In the genomic region with DNA sequence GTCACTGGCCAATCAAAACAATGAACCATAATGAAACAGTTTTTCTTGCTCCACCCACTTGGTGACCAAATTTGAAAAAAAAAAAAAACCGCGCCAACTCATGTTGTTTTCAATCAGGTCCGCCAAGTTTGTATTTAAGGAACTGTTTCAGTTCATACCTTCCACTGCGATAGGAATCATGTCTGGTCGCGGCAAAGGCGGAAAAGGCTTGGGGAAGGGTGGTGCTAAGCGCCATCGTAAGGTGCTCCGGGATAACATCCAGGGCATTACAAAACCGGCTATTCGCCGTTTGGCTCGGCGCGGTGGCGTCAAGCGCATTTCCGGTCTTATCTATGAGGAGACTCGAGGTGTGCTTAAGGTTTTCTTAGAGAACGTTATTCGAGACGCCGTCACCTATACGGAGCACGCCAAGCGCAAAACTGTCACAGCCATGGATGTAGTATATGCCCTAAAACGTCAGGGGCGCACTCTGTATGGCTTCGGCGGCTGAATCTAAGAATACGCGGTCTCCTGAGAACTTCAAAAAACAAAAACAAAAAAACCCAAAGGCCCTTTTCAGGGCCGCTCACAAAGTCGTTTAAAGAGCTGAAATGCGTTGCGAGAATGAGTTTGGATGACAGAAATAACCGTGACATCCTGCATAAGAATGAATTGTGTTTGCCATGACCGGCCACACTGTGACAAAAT, we compare ENCODE assay signal across 1 cellular context.
A peak's percentile ranks its signal among the peaks of the same experiment; 100 is the strongest.
TF ChIP-seq lines count a peak whose summit lies in the region.

No MANE protein-coding gene starts in this region.

TF ChIP-seq in HepG2, 621 proteins besides CTCF, POLR2A, EP300 and RAD21 (continued from another document and continues in another):
- TF ChIP-seq ZNF468 (CRISPR knock-in tag; IDR thresholded peaks at IDR 0.05) = 0 out of 2 replicates have a peak, but pooled peaks have one; percentile 44
- TF ChIP-seq ATAD3A (CRISPR knock-in tag; IDR thresholded peaks at IDR 0.05) = no peak
- TF ChIP-seq SKI (IDR thresholded peaks at IDR 0.05; ENCODE audit: partially characterized antibody) = no peak
- TF ChIP-seq PAF1 (CRISPR knock-in tag; IDR thresholded peaks at IDR 0.05) = peak; percentile 86; the same call in 1 of the 2 replicates
- peak; percentile 99 for TF ChIP-seq KLF9 (CRISPR knock-in tag; IDR thresholded peaks at IDR 0.05; ENCODE audit: low read depth)
- TF ChIP-seq CENPX (CRISPR knock-in tag; IDR thresholded peaks at IDR 0.05) = no peak
- TF ChIP-seq MYC (CRISPR knock-in tag; IDR thresholded peaks at IDR 0.05; ENCODE audit: borderline replicate concordance) = peak; percentile 82
- peak; percentile 77; the same call in 1 of the 2 replicates for TF ChIP-seq ZNF12 (CRISPR knock-in tag; IDR thresholded peaks at IDR 0.05)
- peak; percentile 71 for TF ChIP-seq ZNF883 (CRISPR knock-in tag; IDR thresholded peaks at IDR 0.05; ENCODE audit: not compliant biosample characterization)
- peak; percentile 60; the same call in 1 of the 2 replicates for TF ChIP-seq ONECUT2 (CRISPR knock-in tag; IDR thresholded peaks at IDR 0.05)
- TF ChIP-seq ZSCAN22 (CRISPR knock-in tag; IDR thresholded peaks at IDR 0.05) = no peak
- TF ChIP-seq, protein P1, sequence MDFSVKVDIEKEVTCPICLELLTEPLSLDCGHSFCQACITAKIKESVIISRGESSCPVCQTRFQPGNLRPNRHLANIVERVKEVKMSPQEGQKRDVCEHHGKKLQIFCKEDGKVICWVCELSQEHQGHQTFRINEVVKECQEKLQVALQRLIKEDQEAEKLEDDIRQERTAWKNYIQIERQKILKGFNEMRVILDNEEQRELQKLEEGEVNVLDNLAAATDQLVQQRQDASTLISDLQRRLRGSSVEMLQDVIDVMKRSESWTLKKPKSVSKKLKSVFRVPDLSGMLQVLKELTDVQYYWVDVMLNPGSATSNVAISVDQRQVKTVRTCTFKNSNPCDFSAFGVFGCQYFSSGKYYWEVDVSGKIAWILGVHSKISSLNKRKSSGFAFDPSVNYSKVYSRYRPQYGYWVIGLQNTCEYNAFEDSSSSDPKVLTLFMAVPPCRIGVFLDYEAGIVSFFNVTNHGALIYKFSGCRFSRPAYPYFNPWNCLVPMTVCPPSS (IDR thresholded peaks at IDR 0.05) = no peak
- TF ChIP-seq, protein P2, sequence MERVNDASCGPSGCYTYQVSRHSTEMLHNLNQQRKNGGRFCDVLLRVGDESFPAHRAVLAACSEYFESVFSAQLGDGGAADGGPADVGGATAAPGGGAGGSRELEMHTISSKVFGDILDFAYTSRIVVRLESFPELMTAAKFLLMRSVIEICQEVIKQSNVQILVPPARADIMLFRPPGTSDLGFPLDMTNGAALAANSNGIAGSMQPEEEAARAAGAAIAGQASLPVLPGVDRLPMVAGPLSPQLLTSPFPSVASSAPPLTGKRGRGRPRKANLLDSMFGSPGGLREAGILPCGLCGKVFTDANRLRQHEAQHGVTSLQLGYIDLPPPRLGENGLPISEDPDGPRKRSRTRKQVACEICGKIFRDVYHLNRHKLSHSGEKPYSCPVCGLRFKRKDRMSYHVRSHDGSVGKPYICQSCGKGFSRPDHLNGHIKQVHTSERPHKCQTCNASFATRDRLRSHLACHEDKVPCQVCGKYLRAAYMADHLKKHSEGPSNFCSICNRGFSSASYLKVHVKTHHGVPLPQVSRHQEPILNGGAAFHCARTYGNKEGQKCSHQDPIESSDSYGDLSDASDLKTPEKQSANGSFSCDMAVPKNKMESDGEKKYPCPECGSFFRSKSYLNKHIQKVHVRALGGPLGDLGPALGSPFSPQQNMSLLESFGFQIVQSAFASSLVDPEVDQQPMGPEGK (CRISPR knock-in tag; IDR thresholded peaks at IDR 0.05) = peak; percentile 44; the same call in 1 of the 2 replicates
- TF ChIP-seq ZBTB1 (CRISPR knock-in tag; IDR thresholded peaks at IDR 0.05; ENCODE audit: borderline replicate concordance) = peak; percentile 78; the same call in 1 of the 2 replicates
- no peak for TF ChIP-seq NFE2L1 (CRISPR knock-in tag; IDR thresholded peaks at IDR 0.05; ENCODE audit: borderline replicate concordance)
- peak; percentile 95 for TF ChIP-seq AGO2 (optimal IDR thresholded peaks at IDR 0.05; ENCODE audit: low read depth, low read length)
- TF ChIP-seq, protein P3, sequence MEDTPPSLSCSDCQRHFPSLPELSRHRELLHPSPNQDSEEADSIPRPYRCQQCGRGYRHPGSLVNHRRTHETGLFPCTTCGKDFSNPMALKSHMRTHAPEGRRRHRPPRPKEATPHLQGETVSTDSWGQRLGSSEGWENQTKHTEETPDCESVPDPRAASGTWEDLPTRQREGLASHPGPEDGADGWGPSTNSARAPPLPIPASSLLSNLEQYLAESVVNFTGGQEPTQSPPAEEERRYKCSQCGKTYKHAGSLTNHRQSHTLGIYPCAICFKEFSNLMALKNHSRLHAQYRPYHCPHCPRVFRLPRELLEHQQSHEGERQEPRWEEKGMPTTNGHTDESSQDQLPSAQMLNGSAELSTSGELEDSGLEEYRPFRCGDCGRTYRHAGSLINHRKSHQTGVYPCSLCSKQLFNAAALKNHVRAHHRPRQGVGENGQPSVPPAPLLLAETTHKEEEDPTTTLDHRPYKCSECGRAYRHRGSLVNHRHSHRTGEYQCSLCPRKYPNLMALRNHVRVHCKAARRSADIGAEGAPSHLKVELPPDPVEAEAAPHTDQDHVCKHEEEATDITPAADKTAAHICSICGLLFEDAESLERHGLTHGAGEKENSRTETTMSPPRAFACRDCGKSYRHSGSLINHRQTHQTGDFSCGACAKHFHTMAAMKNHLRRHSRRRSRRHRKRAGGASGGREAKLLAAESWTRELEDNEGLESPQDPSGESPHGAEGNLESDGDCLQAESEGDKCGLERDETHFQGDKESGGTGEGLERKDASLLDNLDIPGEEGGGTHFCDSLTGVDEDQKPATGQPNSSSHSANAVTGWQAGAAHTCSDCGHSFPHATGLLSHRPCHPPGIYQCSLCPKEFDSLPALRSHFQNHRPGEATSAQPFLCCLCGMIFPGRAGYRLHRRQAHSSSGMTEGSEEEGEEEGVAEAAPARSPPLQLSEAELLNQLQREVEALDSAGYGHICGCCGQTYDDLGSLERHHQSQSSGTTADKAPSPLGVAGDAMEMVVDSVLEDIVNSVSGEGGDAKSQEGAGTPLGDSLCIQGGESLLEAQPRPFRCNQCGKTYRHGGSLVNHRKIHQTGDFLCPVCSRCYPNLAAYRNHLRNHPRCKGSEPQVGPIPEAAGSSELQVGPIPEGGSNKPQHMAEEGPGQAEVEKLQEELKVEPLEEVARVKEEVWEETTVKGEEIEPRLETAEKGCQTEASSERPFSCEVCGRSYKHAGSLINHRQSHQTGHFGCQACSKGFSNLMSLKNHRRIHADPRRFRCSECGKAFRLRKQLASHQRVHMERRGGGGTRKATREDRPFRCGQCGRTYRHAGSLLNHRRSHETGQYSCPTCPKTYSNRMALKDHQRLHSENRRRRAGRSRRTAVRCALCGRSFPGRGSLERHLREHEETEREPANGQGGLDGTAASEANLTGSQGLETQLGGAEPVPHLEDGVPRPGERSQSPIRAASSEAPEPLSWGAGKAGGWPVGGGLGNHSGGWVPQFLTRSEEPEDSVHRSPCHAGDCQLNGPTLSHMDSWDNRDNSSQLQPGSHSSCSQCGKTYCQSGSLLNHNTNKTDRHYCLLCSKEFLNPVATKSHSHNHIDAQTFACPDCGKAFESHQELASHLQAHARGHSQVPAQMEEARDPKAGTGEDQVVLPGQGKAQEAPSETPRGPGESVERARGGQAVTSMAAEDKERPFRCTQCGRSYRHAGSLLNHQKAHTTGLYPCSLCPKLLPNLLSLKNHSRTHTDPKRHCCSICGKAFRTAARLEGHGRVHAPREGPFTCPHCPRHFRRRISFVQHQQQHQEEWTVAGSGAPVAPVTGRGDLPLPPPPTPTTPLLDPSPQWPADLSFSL (CRISPR knock-in tag; IDR thresholded peaks at IDR 0.05) = no peak
- TF ChIP-seq, protein P4, sequence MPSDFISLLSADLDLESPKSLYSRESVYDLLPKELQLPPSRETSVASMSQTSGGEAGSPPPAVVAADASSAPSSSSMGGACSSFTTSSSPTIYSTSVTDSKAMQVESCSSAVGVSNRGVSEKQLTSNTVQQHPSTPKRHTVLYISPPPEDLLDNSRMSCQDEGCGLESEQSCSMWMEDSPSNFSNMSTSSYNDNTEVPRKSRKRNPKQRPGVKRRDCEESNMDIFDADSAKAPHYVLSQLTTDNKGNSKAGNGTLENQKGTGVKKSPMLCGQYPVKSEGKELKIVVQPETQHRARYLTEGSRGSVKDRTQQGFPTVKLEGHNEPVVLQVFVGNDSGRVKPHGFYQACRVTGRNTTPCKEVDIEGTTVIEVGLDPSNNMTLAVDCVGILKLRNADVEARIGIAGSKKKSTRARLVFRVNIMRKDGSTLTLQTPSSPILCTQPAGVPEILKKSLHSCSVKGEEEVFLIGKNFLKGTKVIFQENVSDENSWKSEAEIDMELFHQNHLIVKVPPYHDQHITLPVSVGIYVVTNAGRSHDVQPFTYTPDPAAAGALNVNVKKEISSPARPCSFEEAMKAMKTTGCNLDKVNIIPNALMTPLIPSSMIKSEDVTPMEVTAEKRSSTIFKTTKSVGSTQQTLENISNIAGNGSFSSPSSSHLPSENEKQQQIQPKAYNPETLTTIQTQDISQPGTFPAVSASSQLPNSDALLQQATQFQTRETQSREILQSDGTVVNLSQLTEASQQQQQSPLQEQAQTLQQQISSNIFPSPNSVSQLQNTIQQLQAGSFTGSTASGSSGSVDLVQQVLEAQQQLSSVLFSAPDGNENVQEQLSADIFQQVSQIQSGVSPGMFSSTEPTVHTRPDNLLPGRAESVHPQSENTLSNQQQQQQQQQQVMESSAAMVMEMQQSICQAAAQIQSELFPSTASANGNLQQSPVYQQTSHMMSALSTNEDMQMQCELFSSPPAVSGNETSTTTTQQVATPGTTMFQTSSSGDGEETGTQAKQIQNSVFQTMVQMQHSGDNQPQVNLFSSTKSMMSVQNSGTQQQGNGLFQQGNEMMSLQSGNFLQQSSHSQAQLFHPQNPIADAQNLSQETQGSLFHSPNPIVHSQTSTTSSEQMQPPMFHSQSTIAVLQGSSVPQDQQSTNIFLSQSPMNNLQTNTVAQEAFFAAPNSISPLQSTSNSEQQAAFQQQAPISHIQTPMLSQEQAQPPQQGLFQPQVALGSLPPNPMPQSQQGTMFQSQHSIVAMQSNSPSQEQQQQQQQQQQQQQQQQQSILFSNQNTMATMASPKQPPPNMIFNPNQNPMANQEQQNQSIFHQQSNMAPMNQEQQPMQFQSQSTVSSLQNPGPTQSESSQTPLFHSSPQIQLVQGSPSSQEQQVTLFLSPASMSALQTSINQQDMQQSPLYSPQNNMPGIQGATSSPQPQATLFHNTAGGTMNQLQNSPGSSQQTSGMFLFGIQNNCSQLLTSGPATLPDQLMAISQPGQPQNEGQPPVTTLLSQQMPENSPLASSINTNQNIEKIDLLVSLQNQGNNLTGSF (CRISPR knock-in tag; IDR thresholded peaks at IDR 0.05) = peak; percentile 96
- peak; percentile 84; the same call in 1 of the 2 replicates for TF ChIP-seq NCOA1 (CRISPR knock-in tag; IDR thresholded peaks at IDR 0.05)
- TF ChIP-seq NR0B2 (CRISPR knock-in tag; IDR thresholded peaks at IDR 0.05) = peak; percentile 95
- TF ChIP-seq, protein P5, sequence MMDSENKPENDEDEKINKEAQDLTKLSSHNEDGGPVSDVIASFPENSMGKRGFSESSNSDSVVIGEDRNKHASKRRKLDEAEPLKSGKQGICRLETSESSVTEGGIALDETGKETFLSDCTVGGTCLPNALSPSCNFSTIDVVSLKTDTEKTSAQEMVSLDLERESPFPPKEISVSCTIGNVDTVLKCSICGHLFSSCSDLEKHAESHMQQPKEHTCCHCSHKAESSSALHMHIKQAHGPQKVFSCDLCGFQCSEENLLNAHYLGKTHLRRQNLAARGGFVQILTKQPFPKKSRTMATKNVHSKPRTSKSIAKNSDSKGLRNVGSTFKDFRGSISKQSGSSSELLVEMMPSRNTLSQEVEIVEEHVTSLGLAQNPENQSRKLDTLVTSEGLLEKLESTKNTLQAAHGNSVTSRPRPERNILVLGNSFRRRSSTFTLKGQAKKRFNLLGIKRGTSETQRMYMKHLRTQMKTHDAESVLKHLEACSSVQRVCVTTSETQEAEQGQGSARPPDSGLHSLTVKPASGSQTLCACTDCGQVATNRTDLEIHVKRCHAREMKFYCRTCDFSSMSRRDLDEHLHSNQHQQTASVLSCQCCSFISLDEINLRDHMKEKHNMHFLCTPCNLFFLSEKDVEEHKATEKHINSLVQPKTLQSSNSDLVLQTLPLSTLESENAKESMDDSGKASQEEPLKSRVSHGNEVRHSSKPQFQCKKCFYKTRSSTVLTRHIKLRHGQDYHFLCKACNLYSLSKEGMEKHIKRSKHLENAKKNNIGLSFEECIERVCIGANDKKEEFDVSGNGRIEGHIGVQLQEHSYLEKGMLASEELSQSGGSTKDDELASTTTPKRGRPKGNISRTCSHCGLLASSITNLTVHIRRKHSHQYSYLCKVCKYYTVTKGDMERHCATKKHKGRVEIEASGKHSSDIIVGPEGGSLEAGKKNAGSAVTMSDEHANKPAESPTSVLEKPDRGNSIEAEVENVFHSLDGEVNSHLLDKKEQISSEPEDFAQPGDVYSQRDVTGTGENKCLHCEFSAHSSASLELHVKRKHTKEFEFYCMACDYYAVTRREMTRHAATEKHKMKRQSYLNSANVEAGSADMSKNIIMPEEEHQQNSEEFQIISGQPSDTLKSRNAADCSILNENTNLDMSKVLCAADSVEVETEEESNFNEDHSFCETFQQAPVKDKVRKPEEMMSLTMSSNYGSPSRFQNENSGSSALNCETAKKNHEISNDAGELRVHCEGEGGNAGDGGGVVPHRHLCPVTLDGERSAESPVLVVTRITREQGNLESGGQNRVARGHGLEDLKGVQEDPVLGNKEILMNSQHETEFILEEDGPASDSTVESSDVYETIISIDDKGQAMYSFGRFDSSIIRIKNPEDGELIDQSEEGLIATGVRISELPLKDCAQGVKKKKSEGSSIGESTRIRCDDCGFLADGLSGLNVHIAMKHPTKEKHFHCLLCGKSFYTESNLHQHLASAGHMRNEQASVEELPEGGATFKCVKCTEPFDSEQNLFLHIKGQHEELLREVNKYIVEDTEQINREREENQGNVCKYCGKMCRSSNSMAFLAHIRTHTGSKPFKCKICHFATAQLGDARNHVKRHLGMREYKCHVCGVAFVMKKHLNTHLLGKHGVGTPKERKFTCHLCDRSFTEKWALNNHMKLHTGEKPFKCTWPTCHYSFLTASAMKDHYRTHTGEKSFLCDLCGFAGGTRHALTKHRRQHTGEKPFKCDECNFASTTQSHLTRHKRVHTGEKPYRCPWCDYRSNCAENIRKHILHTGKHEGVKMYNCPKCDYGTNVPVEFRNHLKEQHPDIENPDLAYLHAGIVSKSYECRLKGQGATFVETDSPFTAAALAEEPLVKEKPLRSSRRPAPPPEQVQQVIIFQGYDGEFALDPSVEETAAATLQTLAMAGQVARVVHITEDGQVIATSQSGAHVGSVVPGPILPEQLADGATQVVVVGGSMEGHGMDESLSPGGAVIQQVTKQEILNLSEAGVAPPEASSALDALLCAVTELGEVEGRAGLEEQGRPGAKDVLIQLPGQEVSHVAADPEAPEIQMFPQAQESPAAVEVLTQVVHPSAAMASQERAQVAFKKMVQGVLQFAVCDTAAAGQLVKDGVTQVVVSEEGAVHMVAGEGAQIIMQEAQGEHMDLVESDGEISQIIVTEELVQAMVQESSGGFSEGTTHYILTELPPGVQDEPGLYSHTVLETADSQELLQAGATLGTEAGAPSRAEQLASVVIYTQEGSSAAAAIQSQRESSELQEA (CRISPR knock-in tag; IDR thresholded peaks at IDR 0.05; ENCODE audit: not compliant biosample characterization) = no peak
- 0 out of 2 replicates have a peak, but pooled peaks have one; percentile 70 for TF ChIP-seq XBP1 (CRISPR knock-in tag; IDR thresholded peaks at IDR 0.05)
- TF ChIP-seq HES4 (CRISPR knock-in tag; IDR thresholded peaks at IDR 0.05; ENCODE audit: borderline replicate concordance) = no peak; the same call in 1 of the 2 replicates
- no peak; the same call in 1 of the 2 replicates for TF ChIP-seq ZSCAN25 (CRISPR knock-in tag; IDR thresholded peaks at IDR 0.05)
- TF ChIP-seq NCOA2 (CRISPR knock-in tag; IDR thresholded peaks at IDR 0.05) = peak; percentile 81
- peak; percentile 76; the same call in 1 of the 2 replicates for TF ChIP-seq HDAC6 (IDR thresholded peaks at IDR 0.05; ENCODE audit: low read depth, low read length)
- TF ChIP-seq ZNF619 (CRISPR knock-in tag; IDR thresholded peaks at IDR 0.05) = 0 out of 2 replicates have a peak, but pooled peaks have one; percentile 77
